ENCODE assay signal across 8 cellular contexts in the genomic region with DNA sequence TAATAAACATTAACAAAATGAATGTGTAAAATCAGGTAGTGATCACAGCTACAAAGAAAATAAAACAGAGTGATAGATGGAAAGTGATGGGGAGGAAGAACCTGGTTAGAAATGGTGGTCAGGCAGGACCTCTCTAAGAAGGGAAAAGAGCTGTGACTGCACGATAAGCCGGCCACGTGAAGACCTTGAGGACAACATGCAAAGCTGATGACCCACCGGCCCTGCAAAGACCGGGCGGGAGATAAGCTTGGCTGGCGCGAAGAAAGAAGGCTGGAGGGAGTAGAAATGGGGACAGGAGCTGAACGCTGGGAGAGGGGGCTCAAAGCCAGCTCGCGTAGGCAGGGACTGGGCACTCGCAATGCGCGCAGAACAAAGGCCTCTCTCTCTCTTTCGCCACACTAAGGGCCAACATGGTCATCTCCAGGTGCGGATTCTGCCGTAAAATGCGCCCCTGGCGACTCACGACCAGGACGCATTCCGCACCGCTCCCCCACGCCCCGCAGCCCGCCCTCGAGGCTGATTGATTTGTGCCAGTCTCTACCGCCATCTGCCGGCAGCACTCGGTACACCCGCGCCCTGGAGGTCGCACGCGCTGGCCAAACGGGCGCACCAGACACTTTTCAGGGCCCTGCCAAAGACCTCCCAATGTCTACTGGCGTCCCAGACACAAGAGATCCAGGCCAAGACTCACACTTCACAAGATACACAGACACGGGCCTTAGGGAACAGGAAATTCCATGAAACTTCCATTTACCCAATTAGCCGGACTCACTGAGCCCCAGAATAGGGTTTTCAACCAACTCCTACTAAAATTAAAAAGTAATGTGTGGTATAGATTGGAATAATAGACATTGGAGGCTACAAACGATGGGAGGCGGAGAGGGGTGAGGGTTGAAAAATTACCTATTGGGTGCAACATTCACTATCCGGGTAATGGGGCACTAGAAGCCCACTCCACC. TPM values are rescaled to one million over a fixed set of nuclear protein-coding genes. Genes with fewer than 3 reads are reported as not detected.
DNase-seq lines count a peak whose midpoint lies in the region; ATAC-seq and TF ChIP-seq lines count a peak whose summit lies in the region.

No MANE protein-coding gene starts in this region.

- H3K36me3 ChIP-seq in kidney epithelial cell (ENCODE audit: control insufficient read depth, insufficient read depth, low read length), result no peaks in the 10 kb centered on the region

- ATAC-seq in GM18858 (IDR thresholded peaks at IDR 0.05; ENCODE audit: unreplicated experiment) (peak; percentile 46), HG03103 (IDR thresholded peaks at IDR 0.05; ENCODE audit: low read depth, unreplicated experiment) (peak; percentile 78), activated B cell treated with CpG ODN at 0.5 μM for 24 hours (ENCODE audit: low read depth) (peak; percentile 99)

- H3K4me1 Mint-ChIP-seq in activated B cell treated with CpG ODN at 0.5 μM for 24 hours, result peaks cover 9% of the 10 kb centered on the region

- POLR2A ChIA-PET in AG04450 (lab: Yijun Ruan, JAX) (interaction anchor here (0.6 kb wide), 1 partner anchor 169 kb away, joined by 3 read pairs; no protein-coding TSS in a partner anchor), activated B cell treated with CpG ODN at 0.5 μM for 24 hours (lab: Charles Lee) (interaction anchor here (0.7 to 1.5 kb wide), 3 partner anchors 29 to 57 kb away, joined by 3 to 5 read pairs (median 3); partner anchors contain the start of gene ZCCHC3)

- no peak overlapping the region for H3K27ac ChIP-seq in AG04450 (ENCODE audit: low read depth, low read length)
- H3K27ac ChIP-seq in caudate nucleus (ENCODE audit: low read depth, low read length), result no peak overlapping the region

- CTCF ChIA-PET in AG04450 (lab: Charles Lee), result interaction anchor here (0.6 to 2.2 kb wide), 29 partner anchors 9 to 267 kb away, joined by 3 to 14 read pairs (median 4); partner anchors contain the start of genes DEFB132 and NRSN2
- CTCF ChIA-PET in activated B cell treated with CpG ODN at 0.5 μM for 24 hours (lab: Charles Lee), result interaction anchor here (0.7 to 3.1 kb wide), 15 partner anchors 9 to 64 kb away, joined by 3 to 24 read pairs (median 4); partner anchors contain the start of genes DEFB129 and DEFB132

- no peaks in the 10 kb centered on the region for H3K9me3 ChIP-seq in AG04450 (ENCODE audit: control insufficient read depth, insufficient read depth, low read length)

- H3K27ac Mint-ChIP-seq in activated B cell treated with CpG ODN at 0.5 μM for 24 hours, result no peak overlapping the region

- H3K4me3 ChIP-seq in AG04450 (ENCODE audit: low read depth, low read length) (peak overlapping the region; percentile 70), kidney epithelial cell (ENCODE audit: low read depth, low read length) (peak overlapping the region; percentile 41)

- DNase-seq in AG04450 (ENCODE audit: low read depth, low spot score) (peak; percentile 33), NCI-H2196 (lab: John Stamatoyannopoulos, UW; ENCODE audit: unreplicated experiment) (peak; percentile 92), activated B cell treated with CpG ODN at 0.5 μM for 24 hours (peak; percentile 86), caudate nucleus (lab: John Stamatoyannopoulos, UW) (peak in 59 of 61 donors; percentile 21 to 86 (median 62)), kidney epithelial cell (ENCODE audit: low read depth) (peak; percentile 55)
- DNase-seq in stimulated activated CD4-positive, alpha-beta T cell treated with anti-CD3 and anti-CD28 coated beads, Interleukin-15, amount 100 ng/mL, for 24 hours, result peak; percentile 95

- H3K4me3 Mint-ChIP-seq in activated B cell treated with CpG ODN at 0.5 μM for 24 hours, result peak overlapping the region; percentile 81

- H3K36me3 Mint-ChIP-seq in activated B cell treated with CpG ODN at 0.5 μM for 24 hours (ENCODE audit: low read depth), result no peaks in the 10 kb centered on the region

- peaks cover 2% of the 10 kb centered on the region for H3K27me3 Mint-ChIP-seq in activated B cell treated with CpG ODN at 0.5 μM for 24 hours

- TF ChIP-seq CTCF in AG04450 (IDR thresholded peaks at IDR 0.05; ENCODE audit: low read depth, low read length) (peak; percentile 93), activated B cell treated with CpG ODN at 0.5 μM for 24 hours (IDR thresholded peaks at IDR 0.05) (peak; percentile 50), kidney epithelial cell (IDR thresholded peaks at IDR 0.05; ENCODE audit: insufficient read depth, low read length, poor library complexity, severe bottlenecking) (peak; percentile 98)

- intact Hi-C loops in activated B cell treated with CpG ODN at 0.5 μM for 24 hours (cut with micrococcal nuclease), result loop anchor here (1.0 kb wide), 4 partner anchors 23 to 63 kb away; partner anchors contain the start of gene C20orf96

- H3K27me3 ChIP-seq in AG04450 (ENCODE audit: control insufficient read depth, insufficient read depth, low read length) (peaks cover 13% of the 10 kb centered on the region), kidney epithelial cell (ENCODE audit: control insufficient read depth, insufficient read depth, low read length) (no peaks in the 10 kb centered on the region)

- no peaks in the 10 kb centered on the region for H3K9me3 Mint-ChIP-seq in activated B cell treated with CpG ODN at 0.5 μM for 24 hours

RNA-seq across cellular contexts. Expression of gene DEFB132, which starts 9.4 kb away (rescaled TPM):
- polyA plus RNA-seq in AG04450 (2011; rRNA removed), result not detected in 2 replicates
- not detected in 2 replicates for polyA minus RNA-seq in AG04450 (2011; rRNA and poly(A)+ RNA removed)
- total RNA-seq in activated B cell treated with CpG ODN at 0.5 μM for 24 hours (not detected in 2 replicates), kidney epithelial cell (not detected in 2 replicates)

RNA-seq across cellular contexts. Expression of gene C20orf96, which starts 23.7 kb away (rescaled TPM):
- polyA plus RNA-seq in AG04450 (2011; rRNA removed), result 12.9 and 13.7 TPM in 2 replicates
- polyA minus RNA-seq in AG04450 (2011; rRNA and poly(A)+ RNA removed), result 8.0 and 8.9 TPM in 2 replicates
- total RNA-seq in activated B cell treated with CpG ODN at 0.5 μM for 24 hours (5.3 and 5.5 TPM in 2 replicates), kidney epithelial cell (8.0 and 8.1 TPM in 2 replicates)

RNA-seq across cellular contexts. Expression of gene ZCCHC3, which starts 30.5 kb away (rescaled TPM):
- 14.0 and 15.4 TPM in 2 replicates for polyA plus RNA-seq in AG04450 (2011; rRNA removed)
- polyA minus RNA-seq in AG04450 (2011; rRNA and poly(A)+ RNA removed), result 13.2 and 14.7 TPM in 2 replicates
- 25.9 and 28.1 TPM in 2 replicates for total RNA-seq in activated B cell treated with CpG ODN at 0.5 μM for 24 hours
- 16.1 and 23.3 TPM in 2 replicates for total RNA-seq in kidney epithelial cell

RNA-seq across cellular contexts. Expression of gene DEFB129, which starts 39.8 kb away (rescaled TPM):
- polyA plus RNA-seq in AG04450 (2011; rRNA removed), result not detected in 2 replicates
- polyA minus RNA-seq in AG04450 (2011; rRNA and poly(A)+ RNA removed), result not detected in 2 replicates
- total RNA-seq in activated B cell treated with CpG ODN at 0.5 μM for 24 hours, result not detected in 2 replicates
- total RNA-seq in kidney epithelial cell, result not detected in 2 replicates

RNA-seq across cellular contexts. Expression of gene SOX12, which starts 58.5 kb away (rescaled TPM):
- 3.8 and 4.6 TPM in 2 replicates for polyA plus RNA-seq in AG04450 (2011; rRNA removed)
- 4.6 TPM in 2 replicates for polyA minus RNA-seq in AG04450 (2011; rRNA and poly(A)+ RNA removed)
- total RNA-seq in activated B cell treated with CpG ODN at 0.5 μM for 24 hours (6.1 and 6.2 TPM in 2 replicates), kidney epithelial cell (10.2 and 13.1 TPM in 2 replicates)

Comparison
In these comparisons a context has a peak if more than half of its experiments do, and no peak if none do; other contexts are left out.
1. DNase-seq: peak in every context shown above with its lines; median percentile 95 in stimulated activated CD4-positive, alpha-beta T cell treated with anti-CD3 and anti-CD28 coated beads, Interleukin-15, amount 100 ng/mL, for 24 hours; 92 in NCI-H2196; 86 in activated B cell treated with CpG ODN at 0.5 μM for 24 hours; 62 in caudate nucleus; 55 in kidney epithelial cell; 33 in AG04450.
2. ATAC-seq: peak in every context shown above with its lines; median percentile 99 in activated B cell treated with CpG ODN at 0.5 μM for 24 hours; 78 in HG03103; 46 in GM18858.